Comparison of ENCODE assay signal across 13 cellular contexts in genomic region chrY:12393190-12393589, GRCh38.
DNase-seq lines count a peak whose midpoint lies in the region; ATAC-seq and TF ChIP-seq lines count a peak whose summit lies in the region.
"Had no signal": no experiment of that assay in that cellular context is flagged by ENCODE, and none has a peak within 500 bp of the region (broad histone marks: within the 10 kb centered on the region; RNA-seq: fewer than 3 reads in every experiment).

No MANE protein-coding gene starts in this region.

- H3K4me3 ChIP-seq in RWPE2 (ENCODE audit: severe bottlenecking), result no peak overlapping the region
- H3K4me3 ChIP-seq in epithelial cell of esophagus (ENCODE audit: low read length), result no peak overlapping the region
- H3K4me3 ChIP-seq in upper lobe of right lung, result no peak overlapping the region
- H3K4me3 ChIP-seq: BLaER1 treated with 17β-estradiol and CSF1 and Interleukin-3, amounts not matched to agents 10 nM and 100 nM had no signal

- no peaks in the 10 kb centered on the region for H3K27me3 ChIP-seq in RWPE2 (ENCODE audit: insufficient read depth, poor library complexity, severe bottlenecking)
- H3K27me3 ChIP-seq in upper lobe of right lung, result no peaks in the 10 kb centered on the region
- H3K27me3 ChIP-seq: BLaER1 treated with 17β-estradiol and CSF1 and Interleukin-3, amounts not matched to agents 10 nM and 100 nM had no signal

- ATAC-seq in RWPE2 (ENCODE audit: low read depth) (no peak), upper lobe of right lung (peak; percentile 69), GM19397 (IDR thresholded peaks at IDR 0.05; ENCODE audit: unreplicated experiment) (no peak)
- ATAC-seq: CD8-positive, alpha-beta T cell had no signal

- DNase-seq in RWPE2 (ENCODE audit: low spot score) (peak; percentile 7), epithelial cell of esophagus (ENCODE audit: low read depth) (peak; percentile 31), upper lobe of right lung (peak; percentile 57), UCSD-AML1 (lab: John Stamatoyannopoulos, UW; ENCODE audit: unreplicated experiment) (no peak)
- DNase-seq in activated effector memory CD4-positive, alpha-beta T cell treated with Interleukin-2 at 50 U/mL for 16 hours, result no peak
- DNase-seq: Calu3; CD8-positive, alpha-beta T cell; DMS79 treated with DMSO at 0.1 percent for 48 hours; GF-D8; H9 had no signal

- no peaks in the 10 kb centered on the region for H3K4me1 ChIP-seq in RWPE2 (ENCODE audit: insufficient read depth, poor library complexity, severe bottlenecking)
- no peaks in the 10 kb centered on the region for H3K4me1 ChIP-seq in upper lobe of right lung
- H3K4me1 ChIP-seq: BLaER1 treated with 17β-estradiol and CSF1 and Interleukin-3, amounts not matched to agents 10 nM and 100 nM had no signal

- no peak for TF ChIP-seq CTCF in 22Rv1 (IDR thresholded peaks at IDR 0.05)
- no peak for TF ChIP-seq CTCF in RWPE2 (IDR thresholded peaks at IDR 0.05; ENCODE audit: poor library complexity, severe bottlenecking)
- no peak for TF ChIP-seq CTCF in epithelial cell of esophagus (IDR thresholded peaks at IDR 0.05; ENCODE audit: insufficient read depth, low read depth, low read length, missing control alignments)
- TF ChIP-seq CTCF in upper lobe of right lung (IDR thresholded peaks at IDR 0.05), result no peak

- H3K9me3 ChIP-seq in RWPE2 (ENCODE audit: severe bottlenecking) (no peaks in the 10 kb centered on the region), upper lobe of right lung (no peaks in the 10 kb centered on the region)
- H3K9me3 ChIP-seq: BLaER1 treated with 17β-estradiol and CSF1 and Interleukin-3, amounts not matched to agents 10 nM and 100 nM had no signal

- peaks cover 7% of the 10 kb centered on the region for H3K36me3 ChIP-seq in RWPE2 (ENCODE audit: low read depth)
- no peaks in the 10 kb centered on the region for H3K36me3 ChIP-seq in upper lobe of right lung
- H3K36me3 ChIP-seq: BLaER1 treated with 17β-estradiol and CSF1 and Interleukin-3, amounts not matched to agents 10 nM and 100 nM had no signal

- peak overlapping the region; percentile 92; the same call in 1 of the 2 replicates for H3K27ac ChIP-seq in 22Rv1
- no peak overlapping the region for H3K27ac ChIP-seq in RWPE2 (ENCODE audit: poor library complexity, severe bottlenecking)
- H3K27ac ChIP-seq in upper lobe of right lung, result no peak overlapping the region
- H3K27ac ChIP-seq: BLaER1 treated with 17β-estradiol and CSF1 and Interleukin-3, amounts not matched to agents 10 nM and 100 nM had no signal

- intact Hi-C loops in upper lobe of right lung (cut with DNase I), result no loop called here

Comparison
In these comparisons a context has a peak if more than half of its experiments do, and no peak if none do; other contexts are left out.
1. DNase-seq: peak in RWPE2 (single experiment), epithelial cell of esophagus (single experiment) and upper lobe of right lung (single experiment); none in UCSD-AML1 (single experiment) and activated effector memory CD4-positive, alpha-beta T cell treated with Interleukin-2 at 50 U/mL for 16 hours (single experiment).